8 cellular contexts compared by ENCODE assay signal in the genomic region with DNA sequence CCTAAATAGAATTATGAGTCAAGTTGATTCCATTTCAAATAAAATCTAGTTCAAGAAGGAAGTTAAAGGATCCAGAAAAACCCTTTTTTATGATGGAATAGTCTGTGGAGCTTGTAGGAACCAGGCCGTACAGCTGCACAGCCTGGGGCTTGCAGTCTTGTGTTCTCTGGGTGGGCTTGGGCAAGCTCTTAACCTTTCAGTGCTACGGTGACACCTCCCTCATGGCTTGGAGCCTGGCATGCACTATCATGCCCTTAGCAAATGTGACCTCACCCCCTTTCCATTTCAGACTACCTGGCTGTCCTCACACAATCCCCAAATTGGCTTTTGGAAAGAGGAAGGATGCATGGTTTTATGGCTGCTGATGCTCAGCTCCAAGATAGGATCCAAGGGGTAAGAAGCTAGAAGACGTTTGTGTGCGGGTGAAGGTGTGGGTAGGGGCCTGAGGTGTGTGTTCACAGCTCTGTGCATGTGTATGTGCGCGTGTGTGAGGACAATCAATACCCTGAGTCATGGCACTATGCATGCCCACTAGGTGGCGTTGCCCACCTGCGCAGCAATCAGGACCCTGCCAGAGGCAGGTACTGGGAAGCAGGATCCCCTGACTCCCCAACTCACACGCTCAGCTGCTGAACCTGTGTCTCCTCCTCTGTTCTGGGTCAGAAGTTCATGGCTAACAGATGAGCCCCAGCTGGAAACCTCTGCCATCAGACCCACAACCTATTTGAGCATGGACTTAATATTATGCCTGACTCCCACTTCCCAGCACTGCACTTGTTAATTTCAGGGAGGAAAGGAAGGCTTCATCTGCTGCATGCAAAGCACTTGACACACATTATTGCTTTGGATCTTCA.
DNase-seq lines count a peak whose midpoint lies in the region; TF ChIP-seq lines count a peak whose summit lies in the region.

No MANE protein-coding gene starts in this region.

- H4K20me1 ChIP-seq in H9 (ENCODE audit: control insufficient read depth, insufficient read depth, insufficient read length), result no peaks in the 10 kb centered on the region

- H4K5ac ChIP-seq in H9 (ENCODE audit: insufficient read length, low read depth, low read length), result no peak overlapping the region

- DNase-seq in DMS79 treated with DMSO at 0.1 percent for 48 hours (lab: John Stamatoyannopoulos, UW) (peak; percentile 32), H9 (peak; percentile 85), NCI-H510A (lab: John Stamatoyannopoulos, UW) (peak; percentile 14), endothelial cell (ENCODE audit: low spot score) (peak; percentile 69), middle frontal gyrus (ENCODE audit: extremely low spot score, low spot score) (peak; percentile 50), NCI-H187 treated with DMSO at 0.1 percent for 48 hours (lab: John Stamatoyannopoulos, UW) (no peak)
- DNase-seq in activated CD8-positive, alpha-beta memory T cell treated with anti-CD3 and anti-CD28 coated beads for 48 hours (ENCODE audit: low read depth in 2 of 3, low spot score in 2 of 3), result peak in 2 of 3 experiments; percentile 11 to 40
- DNase-seq in stimulated activated CD8-positive, alpha-beta memory T cell treated with anti-CD3 and anti-CD28 coated beads, Interleukin-7, amount 100 ng/mL, for 24 hours (ENCODE audit: low read depth), result peak; percentile 48

- H2AK5ac ChIP-seq in H9 (ENCODE audit: insufficient read length, low read length), result no peak overlapping the region

- H2BK12ac ChIP-seq in H9 (ENCODE audit: insufficient read length, low read depth, low read length), result no peak overlapping the region

- H3K23me2 ChIP-seq in H9 (ENCODE audit: insufficient read length, low read depth, low read length, poor library complexity, severe bottlenecking), result no peaks in the 10 kb centered on the region

- no peak overlapping the region for H3K23ac ChIP-seq in H9 (ENCODE audit: insufficient read length, low read depth, low read length)

- no peaks in the 10 kb centered on the region for H3K79me1 ChIP-seq in H9 (ENCODE audit: insufficient read depth, low read depth, low read length, poor library complexity, severe bottlenecking)

- no peak overlapping the region for H3T11ph ChIP-seq in H9 (ENCODE audit: low read length)

- H3K27me3 ChIP-seq in H9 (ENCODE audit: insufficient read depth, low read length), result no peaks in the 10 kb centered on the region

- no peak overlapping the region for H4K8ac ChIP-seq in H9 (replicated peaks; ENCODE audit: insufficient read length, low read depth, low read length)

- no peak overlapping the region for H3K56ac ChIP-seq in H9 (ENCODE audit: insufficient read length, low read depth, low read length)

- no peaks in the 10 kb centered on the region for H3K9me3 ChIP-seq in H9 (ENCODE audit: control insufficient read depth, low read depth, low read length)

- no peak overlapping the region for H2BK120ac ChIP-seq in H9 (ENCODE audit: low read depth, low read length, poor library complexity, severe bottlenecking)

- H3K9ac ChIP-seq in H9 (ENCODE audit: extremely low read depth, insufficient read length, low read length), result no peak overlapping the region

- no peak overlapping the region for H2BK15ac ChIP-seq in H9 (ENCODE audit: low read depth, low read length)

- H3K4me1 Mint-ChIP-seq in H9 (peaks cover 2 to 3% of the 10 kb centered on the region in 2 experiments; a peak in 1 of 4 replicates), endothelial cell (ENCODE audit: unreplicated experiment) (peaks cover 3% of the 10 kb centered on the region)

- no peak overlapping the region for H3K4me2 ChIP-seq in H9 (ENCODE audit: insufficient read depth, insufficient read length, low read length)

- no CpG with 5 or more reads among the region's 9 CpGs for WGBS in H9 (ENCODE audit: extremely low coverage, insufficient read length, low lambda C conversion rate)

- H3K27ac Mint-ChIP-seq in H9, result peak overlapping the region in 1 of 3 experiments; percentile 74; a peak in 2 of 7 replicates
- H3K27ac Mint-ChIP-seq in endothelial cell (ENCODE audit: unreplicated experiment), result peak overlapping the region; percentile 27

- H2BK5ac ChIP-seq in H9 (ENCODE audit: insufficient read length, low read length), result no peak overlapping the region

- no peaks in the 10 kb centered on the region for H3K36me3 Mint-ChIP-seq in H9 (ENCODE audit: insufficient read depth in 1 of 3, low read depth in 3 of 3)
- H3K36me3 Mint-ChIP-seq in endothelial cell (ENCODE audit: low read depth, unreplicated experiment), result peaks cover 3% of the 10 kb centered on the region

- no peaks in the 10 kb centered on the region; a peak in 1 of 5 replicates for H3K9me3 Mint-ChIP-seq in H9
- no peaks in the 10 kb centered on the region for H3K9me3 Mint-ChIP-seq in endothelial cell (ENCODE audit: unreplicated experiment)

- H3K4ac ChIP-seq in H9 (ENCODE audit: low read depth, low read length), result no peak overlapping the region

- H2BK20ac ChIP-seq in H9 (ENCODE audit: low read depth, low read length, poor library complexity, severe bottlenecking), result no peak overlapping the region

- H3K18ac ChIP-seq in H9 (ENCODE audit: insufficient read length, low read depth, low read length), result no peak overlapping the region

- H2AFZ ChIP-seq in H9 (ENCODE audit: low read length), result no peak overlapping the region

- H3K4me3 Mint-ChIP-seq in H9 (no peak overlapping the region), endothelial cell (ENCODE audit: unreplicated experiment) (no peak overlapping the region)

- TF ChIP-seq CTCF in H9 (conservative IDR thresholded peaks at IDR 0.05), result peak; percentile 94
- peak; percentile 82 for TF ChIP-seq CTCF in endothelial cell (IDR thresholded peaks at IDR 0.05; ENCODE audit: unreplicated experiment)

- no peak overlapping the region for H3K14ac ChIP-seq in H9 (ENCODE audit: insufficient read depth, low read length)

- no peaks in the 10 kb centered on the region for H3K4me1 ChIP-seq in H9 (ENCODE audit: insufficient read depth, low read length)

- no peak overlapping the region for H4K91ac ChIP-seq in H9 (ENCODE audit: insufficient read length, low read depth, low read length)

- H3K27me3 Mint-ChIP-seq in H9 (ENCODE audit: low read depth) (peaks cover 1% of the 10 kb centered on the region; the same call in 1 of the 2 replicates), endothelial cell (ENCODE audit: unreplicated experiment) (peaks cover 8% of the 10 kb centered on the region)

- H3K27ac ChIP-seq in H9 (ENCODE audit: insufficient read length, low read depth, low read length), result no peak overlapping the region

- H3K79me2 ChIP-seq in H9 (ENCODE audit: insufficient read depth, low read length), result no peaks in the 10 kb centered on the region
